Comparison of ENCODE assay signal across 18 cellular contexts in genomic region chr10:46223626-46224413, GRCh38.
DNase-seq lines count a peak whose midpoint lies in the region; ATAC-seq, FAIRE-seq and TF ChIP-seq lines count a peak whose summit lies in the region.
"Had no signal": no experiment of that assay in that cellular context is flagged by ENCODE, and none has a peak within 500 bp of the region (broad histone marks: within the 10 kb centered on the region; RNA-seq: fewer than 3 reads in every experiment).

No MANE protein-coding gene starts in this region.

- H3K4me2 ChIP-seq in Karpas-422 (ENCODE audit: low read depth, low read length, poor library complexity, severe bottlenecking) (no peak overlapping the region), K562 (ENCODE audit: insufficient read depth, low read length) (peak overlapping the region; percentile 36; the same call in 1 of the 2 replicates)

- TF ChIP-seq POLR2A in K562 (conservative IDR thresholded peaks at IDR 0.05) (no peak), spleen (IDR thresholded peaks at IDR 0.05) (no peak)

- H3K9me3 Mint-ChIP-seq in activated T-cell treated with anti-CD3 and anti-CD28 coated beads, Interleukin-2, amount 50 U/mL, for 72 hours = no peaks in the 10 kb centered on the region
- H3K9me3 Mint-ChIP-seq: CD8-positive, alpha-beta memory T cell had no signal

- H3K36me3 Mint-ChIP-seq in activated T-cell treated with anti-CD3 and anti-CD28 coated beads, Interleukin-2, amount 50 U/mL, for 72 hours (ENCODE audit: insufficient read depth in 2 of 2) = peaks cover 1 to 3% of the 10 kb centered on the region in 2 donors

- no peak overlapping the region for H3K4me3 Mint-ChIP-seq in activated T-cell treated with anti-CD3 and anti-CD28 coated beads, Interleukin-2, amount 50 U/mL, for 72 hours
- H3K4me3 Mint-ChIP-seq: CD8-positive, alpha-beta memory T cell had no signal

- H3K4me3 ChIP-seq in Karpas-422 (ENCODE audit: low read length) (no peak overlapping the region), K562 (no peak overlapping the region), spleen (no peak overlapping the region), aorta (ENCODE audit: low read length in 2 of 2) (no peak overlapping the region), lower lobe of right lung (no peak overlapping the region)

- no TSS peak for BruUV-seq in K562 (replicated peaks; lab: Mats Ljungman, UMichigan)

- no peaks in the 10 kb centered on the region for H3K27me3 Mint-ChIP-seq in activated T-cell treated with anti-CD3 and anti-CD28 coated beads, Interleukin-2, amount 50 U/mL, for 72 hours (ENCODE audit: low read depth)

- DNase-seq in activated T-cell treated with anti-CD3 and anti-CD28 coated beads, Interleukin-2, amount 50 U/mL, for 48 hours = peak; percentile 9 to 13
- DNase-seq in activated T-cell treated with anti-CD3 and anti-CD28 coated beads, Interleukin-2, amount 50 U/mL, for 72 hours = no peak
- no peak for DNase-seq in Karpas-422
- no peak for DNase-seq in K562 (ENCODE audit: extremely low read depth in 1 of 4, low spot score in 3 of 4)
- peak; percentile 44 for DNase-seq in spleen
- no peak for DNase-seq in aorta
- no peak for DNase-seq in lower lobe of right lung
- DNase-seq: CD8-positive, alpha-beta memory T cell; DMS 273 treated with DMSO at 0.1 percent for 48 hours; KG1; NCI-H1417 treated with DMSO at 0.1 percent for 48 hours; NCI-H2029; NCI-H2171 treated with DMSO at 0.1 percent for 48 hours; NCI-H510A treated with DMSO at 0.1 percent for 48 hours; SHP77 treated with DMSO at 0.1 percent for 48 hours had no signal

- H3K36me3 ChIP-seq in Karpas-422 (ENCODE audit: insufficient read depth, low read length) = no peaks in the 10 kb centered on the region
- H3K36me3 ChIP-seq in K562 (ENCODE audit: control insufficient read depth, insufficient read depth, low read length) = no peaks in the 10 kb centered on the region
- peaks cover 0 to 28% (median 0%) of the 10 kb centered on the region in 6 donors for H3K36me3 ChIP-seq in spleen
- no peaks in the 10 kb centered on the region for H3K36me3 ChIP-seq in aorta (ENCODE audit: control insufficient read depth in 1 of 2, insufficient read depth in 2 of 2, low read length in 1 of 2)
- H3K36me3 ChIP-seq in lower lobe of right lung = no peaks in the 10 kb centered on the region
- H3K36me3 ChIP-seq: BE2C had no signal

- intact Hi-C loops in K562 (cut with micrococcal nuclease) (no loop called here), spleen (cut with DNase I; ENCODE audit: low total_unique reads) (no loop called here), aorta (cut with DNase I) (no loop called here), lower lobe of right lung (cut with DNase I) (no loop called here)

- CTCF ChIA-PET in K562 (lab: Yijun Ruan, JAX; ENCODE audit: low intra/inter-chr PET ratio) = interaction anchor here (0.6 kb wide), 1 partner anchor 325 kb away, joined by 3 read pairs; no protein-coding TSS in a partner anchor

- no peak overlapping the region for H3K27ac Mint-ChIP-seq in activated T-cell treated with anti-CD3 and anti-CD28 coated beads, Interleukin-2, amount 50 U/mL, for 72 hours

- WGBS in K562 (ENCODE audit: insufficient coverage, low coverage, missing lambda C conversion rate) = 30% methylated on average over 10 of the region's 10 CpGs
- WGBS in spleen, 5 donors = 87 to 98% (median 96%) methylated on average over 7 to 10 of the region's 10 CpGs
- 95 to 96% methylated on average over 10 of the region's 10 CpGs for WGBS in aorta, 2 donors

- no peak for ATAC-seq in activated T-cell treated with anti-CD3 and anti-CD28 coated beads, Interleukin-2, amount 50 U/mL, for 72 hours (replicated peaks in 1 of 2)
- ATAC-seq in K562 = no peak
- no peak for ATAC-seq in HG03159 (IDR thresholded peaks at IDR 0.05; ENCODE audit: unreplicated experiment)
- ATAC-seq in aorta (ENCODE audit: low FRiP score) = no peak
- ATAC-seq in lower lobe of right lung = no peak

- no peaks in the 10 kb centered on the region; the same call in 1 of the 2 replicates for H3K9me3 ChIP-seq in Karpas-422 (ENCODE audit: low read length)
- H3K9me3 ChIP-seq in K562 (replicated peaks; ENCODE audit: control insufficient read depth, insufficient read depth, low read depth, low read length) = 0 out of 2 replicates have a peak, but pooled peaks cover 2% of the 10 kb centered on the region
- H3K9me3 ChIP-seq in spleen = no peaks in the 10 kb centered on the region
- H3K9me3 ChIP-seq in aorta (ENCODE audit: control insufficient read depth, low read length) = no peaks in the 10 kb centered on the region
- no peaks in the 10 kb centered on the region for H3K9me3 ChIP-seq in lower lobe of right lung

- H2AFZ ChIP-seq in Karpas-422 (ENCODE audit: low read length) = peak overlapping the region; percentile 91; the same call in 1 of the 2 replicates
- H2AFZ ChIP-seq in K562 (ENCODE audit: low read depth, low read length) = peak overlapping the region; percentile 53; the same call in 1 of the 2 replicates

- H4K20me1 ChIP-seq in Karpas-422 (ENCODE audit: insufficient read depth, low read depth, low read length) (no peaks in the 10 kb centered on the region), K562 (replicated peaks; ENCODE audit: control insufficient read depth, insufficient read depth, low read length) (no peaks in the 10 kb centered on the region)

- no peak for FAIRE-seq in K562 (lab: Jason Lieb, UNC)
- FAIRE-seq: H1 had no signal

- no peaks in the 10 kb centered on the region; the same call in 1 of the 2 replicates for H3K4me1 ChIP-seq in Karpas-422 (ENCODE audit: low read length)
- H3K4me1 ChIP-seq in K562 (replicated peaks in 1 of 2; ENCODE audit: control insufficient read depth in 2 of 2, insufficient read depth in 2 of 2, low read length in 2 of 2) = peaks cover 9 to 11% of the 10 kb centered on the region in 2 experiments
- peaks cover 0 to 14% (median 3%) of the 10 kb centered on the region in 6 donors for H3K4me1 ChIP-seq in spleen
- no peaks in the 10 kb centered on the region for H3K4me1 ChIP-seq in aorta (ENCODE audit: control insufficient read depth in 1 of 2, insufficient read depth in 2 of 2, low read length in 2 of 2)
- peaks cover 2% of the 10 kb centered on the region for H3K4me1 ChIP-seq in lower lobe of right lung

- no peaks in the 10 kb centered on the region for H3K9me1 ChIP-seq in K562 (ENCODE audit: control insufficient read depth, insufficient read depth, low read length)

- in situ Hi-C loops in K562 (cut with MboI) = no loop called here

- peaks cover 17% of the 10 kb centered on the region for H3K4me1 Mint-ChIP-seq in activated T-cell treated with anti-CD3 and anti-CD28 coated beads, Interleukin-2, amount 50 U/mL, for 72 hours (ENCODE audit: low read depth)

- no peak for TF ChIP-seq RAD21 in K562 (CRISPR knock-in tag; conservative IDR thresholded peaks at IDR 0.05 in 1 of 2, IDR thresholded peaks at IDR 0.05 in 1 of 2)

- H3K9ac ChIP-seq in Karpas-422 (ENCODE audit: low read length) (no peak overlapping the region), K562 (ENCODE audit: insufficient read depth in 1 of 2, low read depth in 2 of 2, low read length in 2 of 2) (no peak overlapping the region)

- no peaks in the 10 kb centered on the region for H3K79me2 ChIP-seq in Karpas-422 (ENCODE audit: low read length)
- no peaks in the 10 kb centered on the region for H3K79me2 ChIP-seq in K562 (ENCODE audit: control insufficient read depth, insufficient read depth, low read length)

- TF ChIP-seq CTCF in K562 (IDR thresholded peaks at IDR 0.05 in 2 of 3, conservative IDR thresholded peaks at IDR 0.05 in 1 of 3; ENCODE audit: insufficient read depth in 2 of 3, low read depth in 1 of 3, low read length in 3 of 3) (no peak), spleen (IDR thresholded peaks at IDR 0.05 in 8 of 11, conservative IDR thresholded peaks at IDR 0.05 in 3 of 11) (no peak), lower lobe of right lung (IDR thresholded peaks at IDR 0.05) (no peak)

- no peak for TF ChIP-seq EP300 in K562 (IDR thresholded peaks at IDR 0.05; ENCODE audit: low read length)

- H3K27me3 ChIP-seq in Karpas-422 (ENCODE audit: low read length) (no peaks in the 10 kb centered on the region), K562 (ENCODE audit: control insufficient read depth in 2 of 2, insufficient read depth in 2 of 2, low read length in 2 of 2) (peaks cover 0 to 6% of the 10 kb centered on the region in 2 experiments; a peak in 2 of 5 replicates), spleen (replicated peaks in 1 of 7) (no peaks in the 10 kb centered on the region), aorta (ENCODE audit: control insufficient read depth in 1 of 2, insufficient read depth in 2 of 2, low read length in 1 of 2) (no peaks in the 10 kb centered on the region), lower lobe of right lung (ENCODE audit: low read depth) (no peaks in the 10 kb centered on the region)
- H3K27me3 ChIP-seq: BE2C had no signal

- no peaks in the 10 kb centered on the region for H3K9me2 ChIP-seq in Karpas-422 (replicated peaks; ENCODE audit: insufficient read depth, low read length)

- POLR2A ChIA-PET in K562 (lab: Yijun Ruan, JAX) = interaction anchor here (1.0 kb wide), 1 partner anchor 12 kb away, joined by 3 read pairs; no protein-coding TSS in a partner anchor

- H3K27ac ChIP-seq in Karpas-422 (ENCODE audit: low read length) = no peak overlapping the region
- H3K27ac ChIP-seq in K562 (ENCODE audit: extremely low read depth, low read depth, low read length) = no peak overlapping the region
- H3K27ac ChIP-seq in spleen = no peak overlapping the region
- H3K27ac ChIP-seq in aorta (ENCODE audit: low read depth in 1 of 2, low read length in 2 of 2) = no peak overlapping the region
- H3K27ac ChIP-seq in lower lobe of right lung = no peak overlapping the region

TF ChIP-seq in K562, 482 proteins besides CTCF, POLR2A, EP300 and RAD21 (continues in another document):
- no peak for TF ChIP-seq NFRKB (IDR thresholded peaks at IDR 0.05; ENCODE audit: low read depth)
- no peak for TF ChIP-seq MYNN (IDR thresholded peaks at IDR 0.05)
- no peak for TF ChIP-seq MYNN (CRISPR knock-in tag; IDR thresholded peaks at IDR 0.05)
- TF ChIP-seq ZC3H4 (CRISPR knock-in tag; IDR thresholded peaks at IDR 0.05; ENCODE audit: borderline replicate concordance) = 0 out of 2 replicates have a peak, but pooled peaks have one; percentile 26
- TF ChIP-seq CEBPG (CRISPR knock-in tag; IDR thresholded peaks at IDR 0.05) = peak; percentile 50; the same call in 1 of the 2 replicates
- TF ChIP-seq CEBPG (tag; conservative IDR thresholded peaks at IDR 0.05 in 1 of 2, IDR thresholded peaks at IDR 0.05 in 1 of 2) = 0 out of 4 replicates have a peak, but pooled peaks of 1 of the 2 experiments have one; percentile 18
- peak in 1 of 2 experiments; percentile 22; a peak in 1 of 4 replicates for TF ChIP-seq TRIM24 (IDR thresholded peaks at IDR 0.05)
- no peak for TF ChIP-seq TFAP4 (CRISPR knock-in tag; IDR thresholded peaks at IDR 0.05; ENCODE audit: borderline replicate concordance)

Comparison
In these comparisons a context has a peak if more than half of its experiments do, and no peak if none do; other contexts are left out.
1. DNase-seq: peak in activated T-cell treated with anti-CD3 and anti-CD28 coated beads, Interleukin-2, amount 50 U/mL, for 48 hours (2 of 2) and spleen (single experiment); none in activated T-cell treated with anti-CD3 and anti-CD28 coated beads, Interleukin-2, amount 50 U/mL, for 72 hours (0 of 2), Karpas-422 (single experiment), K562 (0 of 4), aorta (0 of 2) and lower lobe of right lung (single experiment).